Comparison of ENCODE assay signal across 19 cellular contexts in the genomic region with DNA sequence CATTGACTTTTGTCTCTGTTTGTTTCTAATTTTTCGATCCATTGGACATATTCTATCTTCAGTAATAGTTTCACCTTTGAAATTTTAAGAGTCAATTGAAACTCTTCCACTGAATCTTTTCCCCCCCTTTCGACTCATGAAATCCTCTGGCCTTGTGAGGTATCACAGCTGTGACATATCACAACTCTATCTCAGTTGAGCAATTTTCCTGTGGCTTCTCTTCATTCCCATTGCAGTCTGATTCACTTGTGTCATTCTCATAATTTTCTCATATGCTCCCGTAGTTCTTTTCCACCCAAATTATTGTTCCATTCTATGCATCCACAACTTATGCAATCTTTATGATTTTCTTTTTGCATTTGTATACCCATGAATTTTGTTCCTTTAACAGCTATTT.
DNase-seq lines count a peak whose midpoint lies in the region; ATAC-seq, FAIRE-seq and TF ChIP-seq lines count a peak whose summit lies in the region.
"Had no signal": no experiment of that assay in that cellular context is flagged by ENCODE, and none has a peak within 500 bp of the region (broad histone marks: within the 10 kb centered on the region; RNA-seq: fewer than 3 reads in every experiment).

No MANE protein-coding gene starts in this region.

- H2AFZ ChIP-seq in ACC112 (ENCODE audit: low read length, unreplicated experiment) (peak overlapping the region; percentile 8), mammary epithelial cell (ENCODE audit: low read depth, low read length) (no peak overlapping the region), keratinocyte (ENCODE audit: control insufficient read depth, low read length) (no peak overlapping the region)

- intact Hi-C loops in mammary epithelial cell (cut with micrococcal nuclease) (no loop called here), sciatic nerve (cut with DNase I) (no loop called here)

- in situ Hi-C loops in mammary epithelial cell (cut with MboI; ENCODE audit: low sequenced_read_pairs in 2 of 2): no loop called here

- CTCF ChIA-PET in mammary epithelial cell (lab: Charles Lee; ENCODE audit: low non-redundant PET): no interaction called here

- no peak for ATAC-seq in sciatic nerve
- ATAC-seq: activated CD4-positive, CD25-positive, alpha-beta regulatory T cell treated with anti-CD3 and anti-CD28 coated beads, Interleukin-2, amount 50 U/mL, for 24 hours had no signal

- peak overlapping the region; percentile 54 for H3K4me2 ChIP-seq in mammary epithelial cell (ENCODE audit: insufficient read depth, low read depth, low read length)
- H3K4me2 ChIP-seq in keratinocyte (ENCODE audit: control insufficient read depth, extremely low read depth, insufficient read depth, low read depth, low read length): peak overlapping the region; percentile 34

- H3K27ac ChIP-seq in ACC112 (ENCODE audit: low read depth, low read length) (peak overlapping the region; percentile 90), mammary epithelial cell (ENCODE audit: insufficient read depth, low read depth, low read length) (peak overlapping the region; percentile 82), keratinocyte (ENCODE audit: control insufficient read depth, insufficient read depth, low read length) (peak overlapping the region; percentile 82)
- H3K27ac ChIP-seq: transverse colon had no signal

- H3K79me2 ChIP-seq in ACC112 (ENCODE audit: control insufficient read depth, insufficient read depth, low read length, unreplicated experiment) (no peaks in the 10 kb centered on the region), mammary epithelial cell (ENCODE audit: insufficient read depth, low read length) (no peaks in the 10 kb centered on the region), keratinocyte (ENCODE audit: control insufficient read depth, insufficient read depth, low read length) (no peaks in the 10 kb centered on the region)

- TF ChIP-seq CTCF in mammary epithelial cell (conservative IDR thresholded peaks at IDR 0.05 in 1 of 2, IDR thresholded peaks at IDR 0.05 in 1 of 2; ENCODE audit: extremely low read depth in 1 of 2, insufficient read depth in 1 of 2, low read depth in 1 of 2, low read length in 2 of 2) (no peak), keratinocyte (optimal IDR thresholded peaks at IDR 0.05 in 1 of 3, IDR thresholded peaks at IDR 0.05 in 1 of 3, conservative IDR thresholded peaks at IDR 0.05 in 1 of 3; ENCODE audit: extremely low read depth in 1 of 3, insufficient read depth in 2 of 3, low read length in 3 of 3) (no peak)

- DNase-seq in HS-27A (ENCODE audit: low read depth): peak; percentile 48
- peak; percentile 82 for DNase-seq in mammary epithelial cell
- DNase-seq in keratinocyte (ENCODE audit: low read depth, low spot score): peak; percentile 26
- no peak for DNase-seq in Kasumi-1 (lab: John Stamatoyannopoulos, UW)
- no peak for DNase-seq in sciatic nerve (ENCODE audit: low spot score)
- no peak for DNase-seq in DMS 273 (lab: John Stamatoyannopoulos, UW; ENCODE audit: unreplicated experiment)
- DNase-seq in amygdala (lab: John Stamatoyannopoulos, UW): no peak
- DNase-seq: activated T-cell treated with anti-CD3 and anti-CD28 coated beads for 4 hours; DMS53; effector CD4-positive, alpha-beta T cell; heart right ventricle; NCI-H2171 treated with DMSO at 0.1 percent for 48 hours; transverse colon had no signal

- H3K4me3 ChIP-seq in ACC112 (ENCODE audit: low read depth, low read length): peak overlapping the region; percentile 25; the same call in 1 of the 2 replicates
- H3K4me3 ChIP-seq in mammary epithelial cell (replicated peaks in 1 of 3; ENCODE audit: insufficient read depth in 1 of 3, low read depth in 2 of 3, low read length in 3 of 3): no peak overlapping the region
- no peak overlapping the region for H3K4me3 ChIP-seq in keratinocyte (ENCODE audit: control insufficient read depth in 2 of 3, extremely low read depth in 1 of 3, insufficient read depth in 2 of 3, low read depth in 1 of 3, low read length in 3 of 3)
- H3K4me3 ChIP-seq: adrenal gland, heart right ventricle, transverse colon had no signal

- H3K36me3 ChIP-seq in ACC112 (ENCODE audit: insufficient read depth, low read length): 0 out of 2 replicates have a peak, but pooled peaks cover 5% of the 10 kb centered on the region
- H3K36me3 ChIP-seq in mammary epithelial cell (ENCODE audit: insufficient read depth, low read length): no peaks in the 10 kb centered on the region
- no peaks in the 10 kb centered on the region for H3K36me3 ChIP-seq in keratinocyte (ENCODE audit: control insufficient read depth in 2 of 2, extremely low read depth in 1 of 2, insufficient read depth in 2 of 2, low read length in 2 of 2)
- H3K36me3 ChIP-seq: adrenal gland, heart right ventricle, transverse colon had no signal

- H3K9me3 ChIP-seq in mammary epithelial cell (replicated peaks; ENCODE audit: insufficient read depth, low read length) (peaks cover 7% of the 10 kb centered on the region), keratinocyte (ENCODE audit: control insufficient read depth, low read depth, low read length) (peaks cover 4% of the 10 kb centered on the region)
- H3K9me3 ChIP-seq: adrenal gland, heart right ventricle, transverse colon had no signal

- H3K4me1 ChIP-seq in ACC112 (ENCODE audit: control insufficient read depth, insufficient read depth, low read length, unreplicated experiment): peaks cover 20% of the 10 kb centered on the region
- peaks cover 21% of the 10 kb centered on the region for H3K4me1 ChIP-seq in mammary epithelial cell (ENCODE audit: insufficient read depth, low read length)
- H3K4me1 ChIP-seq in keratinocyte (ENCODE audit: control insufficient read depth, extremely low read depth, insufficient read depth, low read length): peaks cover 24% of the 10 kb centered on the region
- H3K4me1 ChIP-seq: adrenal gland, heart right ventricle, transverse colon had no signal

- H3K9me1 ChIP-seq in keratinocyte (ENCODE audit: control insufficient read depth, extremely low read depth, insufficient read depth, low read length): no peaks in the 10 kb centered on the region

- no peak for FAIRE-seq in keratinocyte (lab: Jason Lieb, UNC)
- FAIRE-seq: GM12892, GM19239, H54 had no signal

- no peaks in the 10 kb centered on the region for H4K20me1 ChIP-seq in mammary epithelial cell (ENCODE audit: insufficient read depth, low read length)
- H4K20me1 ChIP-seq in keratinocyte (ENCODE audit: control insufficient read depth, extremely low read depth, insufficient read depth, low read length): no peaks in the 10 kb centered on the region

- no TSS peak for BruUV-seq in mammary epithelial cell (replicated peaks; lab: Mats Ljungman, UMichigan)

- H3K27me3 ChIP-seq in ACC112 (ENCODE audit: insufficient read depth, low read length) (no peaks in the 10 kb centered on the region), mammary epithelial cell (ENCODE audit: insufficient read depth, low read length) (no peaks in the 10 kb centered on the region), keratinocyte (ENCODE audit: control insufficient read depth, extremely low read depth, insufficient read depth, low read length) (no peaks in the 10 kb centered on the region)
- H3K27me3 ChIP-seq: adrenal gland, heart right ventricle, transverse colon had no signal

- 69% methylated on average over 3 of the region's 3 CpGs for WGBS in mammary epithelial cell (ENCODE audit: low coverage, missing lambda C conversion rate)

- dilution Hi-C loops in mammary epithelial cell (cut with HindIII; ENCODE audit: low sequenced_read_pairs) (no loop called here), keratinocyte (cut with MboI; ENCODE audit: extremely low pct_ligation_motif_present, low sequenced_read_pairs) (no loop called here)

- no peak overlapping the region for H3K9ac ChIP-seq in mammary epithelial cell (ENCODE audit: insufficient read depth, low read length)
- peak overlapping the region; percentile 9 for H3K9ac ChIP-seq in keratinocyte (ENCODE audit: control insufficient read depth, extremely low read depth, insufficient read depth, low read length)

Comparison
In these comparisons a context has a peak if more than half of its experiments do, and no peak if none do; other contexts are left out.
1. DNase-seq: peak in HS-27A (single experiment), mammary epithelial cell (single experiment) and keratinocyte (single experiment); none in Kasumi-1 (0 of 2), sciatic nerve (single experiment), DMS 273 (single experiment) and amygdala (0 of 56).
2. Peak in every context shown above with its lines, with median percentiles within 50 percentile points of each other: H3K27ac ChIP-seq.